ENCODE assay signal across 14 cellular contexts in genomic region chr17:66784621-66785364, GRCh38. TPM values are rescaled to one million over a fixed set of nuclear protein-coding genes. Genes with fewer than 3 reads are reported as not detected.
DNase-seq lines count a peak whose midpoint lies in the region; ATAC-seq and TF ChIP-seq lines count a peak whose summit lies in the region.
"Had no signal": no experiment of that assay in that cellular context is flagged by ENCODE, and none has a peak within 500 bp of the region (broad histone marks: within the 10 kb centered on the region; RNA-seq: fewer than 3 reads in every experiment).

No MANE protein-coding gene starts in this region.

- H2BK12ac ChIP-seq in neuronal stem cell (ENCODE audit: low read length), result no peak overlapping the region

- no peak overlapping the region for H3K4ac ChIP-seq in neuronal stem cell (ENCODE audit: low read length)

- no peak overlapping the region for H3K14ac ChIP-seq in neuronal stem cell (ENCODE audit: low read length)

- peaks cover 0 to 94% (median 0%) of the 10 kb centered on the region in 11 experiments; a peak in 6 of 22 replicates for H3K36me3 ChIP-seq in BLaER1 treated with 17β-estradiol and CSF1 and Interleukin-3, amounts not matched to agents 10 nM and 100 nM
- H3K36me3 ChIP-seq in SU-DHL-6 (ENCODE audit: low read length) (0 out of 2 replicates have a peak, but pooled peaks cover 4% of the 10 kb centered on the region), neuronal stem cell (replicated peaks in 1 of 2; ENCODE audit: control insufficient read depth in 2 of 2, insufficient read depth in 2 of 2, low read length in 2 of 2) (peaks cover 0 to 4% of the 10 kb centered on the region in 2 donors), psoas muscle (ENCODE audit: insufficient read depth in 1 of 2, low read depth in 1 of 2) (peaks cover 0 to 9% of the 10 kb centered on the region in 2 donors)

- H3K27ac Mint-ChIP-seq in activated CD8-positive, alpha-beta T cell treated with anti-CD3 and anti-CD28 coated beads, Interleukin-2, amount 10 ng/mL, durations not matched to agents 7 days and 5 days, result peak overlapping the region; percentile 34
- no peak overlapping the region for H3K27ac Mint-ChIP-seq in activated CD8-positive, alpha-beta T cell treated with anti-CD3 and anti-CD28 coated beads for 36 hours

- no peak overlapping the region for H2BK5ac ChIP-seq in neuronal stem cell (ENCODE audit: low read length)

- POLR2A ChIA-PET in activated CD8-positive, alpha-beta T cell treated with anti-CD3 and anti-CD28 coated beads, Interleukin-2, amount 10 ng/mL, durations not matched to agents 7 days and 5 days (lab: Charles Lee), result no interaction called here
- POLR2A ChIA-PET in activated CD8-positive, alpha-beta T cell treated with anti-CD3 and anti-CD28 coated beads for 36 hours (lab: Charles Lee), result no interaction called here

- no CpG with 5 or more reads among the region's 11 CpGs for WGBS in neuronal stem cell (ENCODE audit: extremely low coverage in 2 of 2, insufficient read length in 2 of 2, insufficient replicate concordance in 1 of 2), 2 donors
- 84 to 87% (median 84%) methylated on average over 11 of the region's 11 CpGs for WGBS in psoas muscle, 3 donors

- H3K27ac ChIP-seq in BLaER1 treated with 17β-estradiol and CSF1 and Interleukin-3, amounts not matched to agents 10 nM and 100 nM, result peak overlapping the region in 6 of 11 experiments; percentile 29 to 84 (median 76); a peak in 11 of 22 replicates
- H3K27ac ChIP-seq in SU-DHL-6 (ENCODE audit: low read depth, low read length) (peak overlapping the region; percentile 99), neuronal stem cell (replicated peaks; ENCODE audit: low read length) (no peak overlapping the region), psoas muscle (no peak overlapping the region)
- H3K27ac ChIP-seq: RWPE1 had no signal

- TF ChIP-seq CTCF in activated CD8-positive, alpha-beta T cell treated with anti-CD3 and anti-CD28 coated beads for 36 hours (IDR thresholded peaks at IDR 0.05), result no peak
- TF ChIP-seq CTCF in SU-DHL-6 (IDR thresholded peaks at IDR 0.05; ENCODE audit: insufficient read depth, low read length, poor library complexity, severe bottlenecking) (no peak), psoas muscle (IDR thresholded peaks at IDR 0.05) (no peak)

- no peaks in the 10 kb centered on the region for H3K4me1 Mint-ChIP-seq in activated CD8-positive, alpha-beta T cell treated with anti-CD3 and anti-CD28 coated beads, Interleukin-2, amount 10 ng/mL, durations not matched to agents 7 days and 5 days (ENCODE audit: low read depth)
- H3K4me1 Mint-ChIP-seq in activated CD8-positive, alpha-beta T cell treated with anti-CD3 and anti-CD28 coated beads for 36 hours (ENCODE audit: low read depth), result no peaks in the 10 kb centered on the region

- H3K9ac ChIP-seq in BLaER1 treated with 17β-estradiol and CSF1 and Interleukin-3, amounts not matched to agents 10 nM and 100 nM, result peak overlapping the region in 4 of 11 experiments; percentile 1 to 53 (median 46); a peak in 5 of 22 replicates
- H3K9ac ChIP-seq in SU-DHL-6 (ENCODE audit: low read length), result peak overlapping the region; percentile 32
- H3K9ac ChIP-seq in neuronal stem cell (ENCODE audit: low read depth, low read length, poor library complexity), result peak overlapping the region; percentile 53

- intact Hi-C loops in activated CD8-positive, alpha-beta T cell treated with anti-CD3 and anti-CD28 coated beads for 36 hours (cut with micrococcal nuclease), result no loop called here
- intact Hi-C loops in psoas muscle (cut with DNase I), result no loop called here

- no peak overlapping the region for H2BK120ac ChIP-seq in neuronal stem cell (ENCODE audit: low read depth, low read length)

- H3K4me3 Mint-ChIP-seq in activated CD8-positive, alpha-beta T cell treated with anti-CD3 and anti-CD28 coated beads, Interleukin-2, amount 10 ng/mL, durations not matched to agents 7 days and 5 days, result no peak overlapping the region
- no peak overlapping the region for H3K4me3 Mint-ChIP-seq in activated CD8-positive, alpha-beta T cell treated with anti-CD3 and anti-CD28 coated beads for 36 hours
- H3K4me3 Mint-ChIP-seq: CD4-positive, alpha-beta memory T cell had no signal

- no peaks in the 10 kb centered on the region for H3K9me2 ChIP-seq in SU-DHL-6 (replicated peaks; ENCODE audit: insufficient read depth, low read length)

- H3K4me2 ChIP-seq in BLaER1 treated with 17β-estradiol and CSF1 and Interleukin-3, amounts not matched to agents 10 nM and 100 nM, result peak overlapping the region in 10 of 11 experiments; percentile 3 to 90 (median 84); a peak in 19 of 22 replicates
- H3K4me2 ChIP-seq in SU-DHL-6 (ENCODE audit: low read depth, low read length, poor library complexity, severe bottlenecking) (peak overlapping the region; percentile 12), neuronal stem cell (ENCODE audit: insufficient read depth, low read length, poor library complexity, severe bottlenecking) (no peak overlapping the region)

- no peaks in the 10 kb centered on the region for H3K79me1 ChIP-seq in neuronal stem cell (ENCODE audit: low read depth, low read length)

- H3K4me1 ChIP-seq in BLaER1 treated with 17β-estradiol and CSF1 and Interleukin-3, amounts not matched to agents 10 nM and 100 nM, result peaks cover 48 to 91% (median 82%) of the 10 kb centered on the region in 10 experiments
- H3K4me1 ChIP-seq in neuronal stem cell (ENCODE audit: control insufficient read depth in 2 of 2, insufficient read depth in 1 of 2, low read depth in 1 of 2, low read length in 2 of 2) (no peaks in the 10 kb centered on the region), psoas muscle (peaks cover 9% of the 10 kb centered on the region)

- ATAC-seq in activated CD8-positive, alpha-beta T cell treated with anti-CD3 and anti-CD28 coated beads, Interleukin-2, amount 10 ng/mL, durations not matched to agents 7 days and 5 days, result no peak
- no peak for ATAC-seq in activated CD8-positive, alpha-beta T cell treated with anti-CD3 and anti-CD28 coated beads for 36 hours
- no peak for ATAC-seq in psoas muscle

- no peak overlapping the region for H3K23ac ChIP-seq in neuronal stem cell (ENCODE audit: low read depth, low read length, poor library complexity)

- DNase-seq in activated CD8-positive, alpha-beta T cell treated with anti-CD3 and anti-CD28 coated beads, Interleukin-2, amount 10 ng/mL, durations not matched to agents 7 days and 5 days, result no peak
- no peak for DNase-seq in activated CD8-positive, alpha-beta T cell treated with anti-CD3 and anti-CD28 coated beads for 36 hours
- DNase-seq in neuronal stem cell (ENCODE audit: low spot score), result no peak
- DNase-seq in NAMALWA (ENCODE audit: low spot score), result no peak
- no peak for DNase-seq in psoas muscle
- DNase-seq: CD4-positive, alpha-beta memory T cell; GOT3; NCI-H2029 treated with DMSO at 0.1 percent for 48 hours; NCI-H524 had no signal

- CTCF ChIA-PET in activated CD8-positive, alpha-beta T cell treated with anti-CD3 and anti-CD28 coated beads, Interleukin-2, amount 10 ng/mL, durations not matched to agents 7 days and 5 days (lab: Charles Lee), result no interaction called here
- CTCF ChIA-PET in activated CD8-positive, alpha-beta T cell treated with anti-CD3 and anti-CD28 coated beads for 36 hours (lab: Charles Lee), result no interaction called here

- H3K9me3 ChIP-seq in BLaER1 treated with 17β-estradiol and CSF1 and Interleukin-3, amounts not matched to agents 10 nM and 100 nM (replicated peaks in 1 of 11), result no peaks in the 10 kb centered on the region
- H3K9me3 ChIP-seq in SU-DHL-6 (ENCODE audit: insufficient read depth, low read length), result no peaks in the 10 kb centered on the region
- H3K9me3 ChIP-seq in neuronal stem cell (replicated peaks in 1 of 2; ENCODE audit: control insufficient read depth in 2 of 2, insufficient read depth in 1 of 2, low read depth in 1 of 2, low read length in 2 of 2), result no peaks in the 10 kb centered on the region
- H3K9me3 ChIP-seq in psoas muscle, result no peaks in the 10 kb centered on the region

- H2AFZ ChIP-seq in SU-DHL-6 (ENCODE audit: low read depth, low read length, severe bottlenecking) (no peak overlapping the region), neuronal stem cell (ENCODE audit: low read length) (no peak overlapping the region)

- no peaks in the 10 kb centered on the region for H3K27me3 Mint-ChIP-seq in activated CD8-positive, alpha-beta T cell treated with anti-CD3 and anti-CD28 coated beads, Interleukin-2, amount 10 ng/mL, durations not matched to agents 7 days and 5 days (ENCODE audit: low read depth)
- H3K27me3 Mint-ChIP-seq in activated CD8-positive, alpha-beta T cell treated with anti-CD3 and anti-CD28 coated beads for 36 hours, result no peaks in the 10 kb centered on the region
- H3K27me3 Mint-ChIP-seq: CD4-positive, alpha-beta memory T cell had no signal

- H3K36me3 Mint-ChIP-seq in activated CD8-positive, alpha-beta T cell treated with anti-CD3 and anti-CD28 coated beads, Interleukin-2, amount 10 ng/mL, durations not matched to agents 7 days and 5 days (ENCODE audit: low read depth), result peaks cover 26% of the 10 kb centered on the region
- H3K36me3 Mint-ChIP-seq in activated CD8-positive, alpha-beta T cell treated with anti-CD3 and anti-CD28 coated beads for 36 hours (ENCODE audit: low read depth), result peaks cover 30% of the 10 kb centered on the region

- H4K8ac ChIP-seq in neuronal stem cell (ENCODE audit: low read depth, low read length), result no peak overlapping the region

- H3K9me3 Mint-ChIP-seq in activated CD8-positive, alpha-beta T cell treated with anti-CD3 and anti-CD28 coated beads, Interleukin-2, amount 10 ng/mL, durations not matched to agents 7 days and 5 days (ENCODE audit: insufficient read depth), result no peaks in the 10 kb centered on the region
- H3K9me3 Mint-ChIP-seq in activated CD8-positive, alpha-beta T cell treated with anti-CD3 and anti-CD28 coated beads for 36 hours, result no peaks in the 10 kb centered on the region
- H3K9me3 Mint-ChIP-seq: CD4-positive, alpha-beta memory T cell had no signal

- no peak overlapping the region for H3K18ac ChIP-seq in neuronal stem cell (ENCODE audit: low read length)

- H4K20me1 ChIP-seq in BLaER1 treated with 17β-estradiol and CSF1 and Interleukin-3, amounts not matched to agents 10 nM and 100 nM, result peaks cover 0 to 81% (median 0%) of the 10 kb centered on the region in 11 experiments; a peak in 4 of 22 replicates
- H4K20me1 ChIP-seq in SU-DHL-6 (ENCODE audit: low read depth, low read length), result no peaks in the 10 kb centered on the region

- H3K79me2 ChIP-seq in SU-DHL-6 (ENCODE audit: insufficient read depth, low read length), result no peaks in the 10 kb centered on the region

- no peak overlapping the region for H2AK5ac ChIP-seq in neuronal stem cell (ENCODE audit: low read depth, low read length)

- H2BK15ac ChIP-seq in neuronal stem cell (ENCODE audit: low read length), result no peak overlapping the region

- peaks cover 62% of the 10 kb centered on the region for H3F3A ChIP-seq in SU-DHL-6 (ENCODE audit: insufficient read depth)

- no peaks in the 10 kb centered on the region for H3K27me3 ChIP-seq in BLaER1 treated with 17β-estradiol and CSF1 and Interleukin-3, amounts not matched to agents 10 nM and 100 nM
- no peaks in the 10 kb centered on the region for H3K27me3 ChIP-seq in SU-DHL-6 (ENCODE audit: low read length)
- no peaks in the 10 kb centered on the region for H3K27me3 ChIP-seq in neuronal stem cell (ENCODE audit: control insufficient read depth in 3 of 3, insufficient read depth in 3 of 3, low read depth in 1 of 3, low read length in 3 of 3)
- no peaks in the 10 kb centered on the region for H3K27me3 ChIP-seq in psoas muscle (ENCODE audit: insufficient read depth in 3 of 3, low read length in 2 of 3)

- no peak overlapping the region for H3K4me3 ChIP-seq in BLaER1 treated with 17β-estradiol and CSF1 and Interleukin-3, amounts not matched to agents 10 nM and 100 nM
- no peak overlapping the region for H3K4me3 ChIP-seq in SU-DHL-6 (ENCODE audit: insufficient read depth, low read length, poor library complexity, severe bottlenecking)
- no peak overlapping the region for H3K4me3 ChIP-seq in neuronal stem cell (ENCODE audit: low read length in 2 of 2)
- no peak overlapping the region for H3K4me3 ChIP-seq in psoas muscle

- no peak overlapping the region for H4K91ac ChIP-seq in neuronal stem cell (ENCODE audit: low read depth, low read length, poor library complexity)

RNA-seq across cellular contexts. Expression of gene CACNG5, which starts 50.1 kb away (rescaled TPM):
- not detected for total RNA-seq in activated CD8-positive, alpha-beta T cell treated with anti-CD3 and anti-CD28 coated beads, Interleukin-2, amount 10 ng/mL, durations not matched to agents 7 days and 5 days
- not detected for total RNA-seq in activated CD8-positive, alpha-beta T cell treated with anti-CD3 and anti-CD28 coated beads for 36 hours
- not detected for polyA plus RNA-seq in neuronal stem cell (2013, experiment 1 of 2)
- polyA plus RNA-seq in neuronal stem cell (2013, experiment 2 of 2), result not detected
- not detected for total RNA-seq in psoas muscle
- not detected for polyA plus RNA-seq in psoas muscle
- total RNA-seq: CD4-positive, alpha-beta memory T cell; Daoy; SK-MEL-5 had no signal
- polyA plus RNA-seq: CD4-positive, alpha-beta memory T cell had no signal

Comparison
In these comparisons a context has a peak if more than half of its experiments do, and no peak if none do; other contexts are left out.
1. H3K27ac ChIP-seq: peak in BLaER1 treated with 17β-estradiol and CSF1 and Interleukin-3, amounts not matched to agents 10 nM and 100 nM (6 of 11) and SU-DHL-6 (single experiment); none in neuronal stem cell (single experiment) and psoas muscle (single experiment).